ENCODE assay signal across 13 cellular contexts in the genomic region with DNA sequence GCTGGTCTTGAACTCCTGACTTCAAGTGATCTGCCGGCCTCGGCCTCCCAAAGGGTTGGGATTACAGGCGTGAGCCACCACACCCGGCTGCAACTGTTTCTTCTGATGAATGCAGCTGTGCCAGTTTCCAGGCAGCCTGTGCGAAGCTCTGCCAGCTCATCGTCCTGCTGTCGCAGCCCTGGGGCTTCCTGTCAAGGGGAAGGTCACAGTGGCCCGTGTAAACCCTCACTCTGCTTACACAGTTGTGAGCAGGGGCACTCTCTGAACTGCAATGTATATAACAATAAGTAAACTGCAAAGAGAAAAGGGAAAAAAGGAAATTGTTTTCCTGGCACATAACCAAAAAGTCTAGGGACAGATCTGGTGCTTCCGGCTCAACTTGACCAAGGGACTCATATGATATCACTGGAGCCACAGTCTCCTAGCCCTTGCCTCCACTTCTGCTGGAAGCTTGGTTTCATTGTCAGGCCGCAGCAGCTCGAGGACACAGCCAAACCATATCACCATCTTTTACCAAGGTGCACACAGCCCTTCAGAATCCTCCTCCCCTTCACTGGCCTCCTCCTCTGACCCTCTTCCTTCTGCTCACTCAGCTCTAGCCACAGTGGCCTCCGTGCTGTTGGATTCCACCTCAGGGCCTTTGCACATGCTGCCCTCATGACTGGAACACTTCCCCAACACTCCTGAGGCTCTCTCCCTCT. TPM values are rescaled to one million over a fixed set of nuclear protein-coding genes. Genes with fewer than 3 reads are reported as not detected.
DNase-seq lines count a peak whose midpoint lies in the region; ATAC-seq and TF ChIP-seq lines count a peak whose summit lies in the region.
"Had no signal": no experiment of that assay in that cellular context is flagged by ENCODE, and none has a peak within 500 bp of the region (broad histone marks: within the 10 kb centered on the region; RNA-seq: fewer than 3 reads in every experiment).

No MANE protein-coding gene starts in this region.

- no peak overlapping the region for H3K4ac ChIP-seq in mesendoderm (ENCODE audit: low read depth, low read length)

- H2BK15ac ChIP-seq in mesendoderm (replicated peaks; ENCODE audit: low read depth) = no peak overlapping the region

- no peak overlapping the region for H2BK120ac ChIP-seq in mesendoderm (ENCODE audit: low read depth, low read length)

- no peak overlapping the region for H2BK5ac ChIP-seq in mesendoderm (ENCODE audit: low read length)

- H3K27ac ChIP-seq in left lung (peak overlapping the region; percentile 26 to 59), stomach smooth muscle (ENCODE audit: low read length) (peak overlapping the region; percentile 100), mesendoderm (ENCODE audit: low read depth, low read length) (no peak overlapping the region)
- H3K27ac ChIP-seq: colonic mucosa, SJSA1 had no signal

- H3K4me1 ChIP-seq in left lung (peaks cover 11 to 60% of the 10 kb centered on the region in 2 donors), stomach smooth muscle (ENCODE audit: control insufficient read depth, insufficient read depth, low read length) (peaks cover 74% of the 10 kb centered on the region), mesendoderm (ENCODE audit: control insufficient read depth, low read depth, low read length) (peaks cover 12% of the 10 kb centered on the region)

- H3K18ac ChIP-seq in mesendoderm (ENCODE audit: low read length) = no peak overlapping the region

- peaks cover 41% of the 10 kb centered on the region for H3K4me1 Mint-ChIP-seq in activated naive CD4-positive, alpha-beta T cell treated with anti-CD3 and anti-CD28 coated beads for 36 hours (ENCODE audit: low read depth)
- H3K4me1 Mint-ChIP-seq in activated CD8-positive, alpha-beta T cell treated with anti-CD3 and anti-CD28 coated beads, Interleukin-2, amount 10 ng/mL, durations not matched to agents 7 days and 5 days (ENCODE audit: low read depth) = peaks cover 49% of the 10 kb centered on the region

- H3K4me2 ChIP-seq in mesendoderm (ENCODE audit: low read length) = no peak overlapping the region

- no peaks in the 10 kb centered on the region for H3K79me1 ChIP-seq in mesendoderm (ENCODE audit: low read length)

- H3K9me3 ChIP-seq in left lung (no peaks in the 10 kb centered on the region), stomach smooth muscle (ENCODE audit: control insufficient read depth in 2 of 2, low read length in 2 of 2) (no peaks in the 10 kb centered on the region)
- H3K9me3 ChIP-seq: colonic mucosa, SJSA1, tibial nerve had no signal

- no peaks in the 10 kb centered on the region for H3K27me3 ChIP-seq in left lung
- H3K27me3 ChIP-seq in stomach smooth muscle (ENCODE audit: control insufficient read depth in 1 of 2, insufficient read depth in 2 of 2, low read length in 2 of 2) = no peaks in the 10 kb centered on the region
- H3K27me3 ChIP-seq in mesendoderm (ENCODE audit: insufficient read depth, low read length, poor library complexity) = no peaks in the 10 kb centered on the region
- H3K27me3 ChIP-seq: colonic mucosa, SJSA1, tibial nerve had no signal

- intact Hi-C loops in activated naive CD4-positive, alpha-beta T cell treated with anti-CD3 and anti-CD28 coated beads for 36 hours (cut with micrococcal nuclease) = no loop called here
- intact Hi-C loops in left lung (cut with DNase I) = no loop called here

- H3K9ac ChIP-seq in stomach smooth muscle (ENCODE audit: low read length in 2 of 2) = peak overlapping the region; percentile 13 to 14
- no peak overlapping the region for H3K9ac ChIP-seq in mesendoderm (ENCODE audit: low read length)

- H4K8ac ChIP-seq in mesendoderm (ENCODE audit: low read depth, low read length) = no peak overlapping the region

- DNase-seq in activated naive CD4-positive, alpha-beta T cell treated with anti-CD3 and anti-CD28 coated beads for 36 hours = peak; percentile 61
- no peak for DNase-seq in activated naive CD4-positive, alpha-beta T cell treated with anti-CD3 and anti-CD28 coated beads, Interleukin-2, amount 50 U/mL, for 72 hours (ENCODE audit: low spot score in 2 of 2)
- DNase-seq in activated CD8-positive, alpha-beta T cell treated with anti-CD3 and anti-CD28 coated beads, Interleukin-2, amount 10 ng/mL, durations not matched to agents 7 days and 5 days = no peak
- DNase-seq in left lung = peak; percentile 72 to 84
- DNase-seq in mesendoderm = no peak
- DNase-seq: colonic mucosa, NCI-H1092 treated with DMSO at 0.1 percent for 48 hours, NCI-H510A treated with DMSO at 0.1 percent for 48 hours had no signal

- H3K4me3 Mint-ChIP-seq in activated naive CD4-positive, alpha-beta T cell treated with anti-CD3 and anti-CD28 coated beads for 36 hours = no peak overlapping the region
- no peak overlapping the region for H3K4me3 Mint-ChIP-seq in activated CD8-positive, alpha-beta T cell treated with anti-CD3 and anti-CD28 coated beads, Interleukin-2, amount 10 ng/mL, durations not matched to agents 7 days and 5 days

- H3K36me3 ChIP-seq in left lung (no peaks in the 10 kb centered on the region), stomach smooth muscle (ENCODE audit: control insufficient read depth in 2 of 2, insufficient read depth in 2 of 2, low read length in 2 of 2) (no peaks in the 10 kb centered on the region), mesendoderm (ENCODE audit: control insufficient read depth, insufficient read depth, low read length) (no peaks in the 10 kb centered on the region)
- H3K36me3 ChIP-seq: colonic mucosa, SJSA1, tibial nerve had no signal

- no peak overlapping the region for H3K23ac ChIP-seq in mesendoderm (ENCODE audit: low read length)

- H3K56ac ChIP-seq in mesendoderm (ENCODE audit: low read length) = no peak overlapping the region

- H3K36me3 Mint-ChIP-seq in activated naive CD4-positive, alpha-beta T cell treated with anti-CD3 and anti-CD28 coated beads for 36 hours (ENCODE audit: low read depth) = no peaks in the 10 kb centered on the region
- H3K36me3 Mint-ChIP-seq in activated naive CD4-positive, alpha-beta T cell treated with anti-CD3 and anti-CD28 coated beads, Interleukin-2, amount 50 U/mL, for 72 hours = no peaks in the 10 kb centered on the region
- H3K36me3 Mint-ChIP-seq in activated CD8-positive, alpha-beta T cell treated with anti-CD3 and anti-CD28 coated beads, Interleukin-2, amount 10 ng/mL, durations not matched to agents 7 days and 5 days (ENCODE audit: low read depth) = no peaks in the 10 kb centered on the region

- no peak overlapping the region for H3K27ac Mint-ChIP-seq in activated naive CD4-positive, alpha-beta T cell treated with anti-CD3 and anti-CD28 coated beads for 36 hours
- peak overlapping the region in 1 of 2 donors; percentile 31 for H3K27ac Mint-ChIP-seq in activated naive CD4-positive, alpha-beta T cell treated with anti-CD3 and anti-CD28 coated beads, Interleukin-2, amount 50 U/mL, for 72 hours
- H3K27ac Mint-ChIP-seq in activated CD8-positive, alpha-beta T cell treated with anti-CD3 and anti-CD28 coated beads, Interleukin-2, amount 10 ng/mL, durations not matched to agents 7 days and 5 days = peak overlapping the region; percentile 42

- no peaks in the 10 kb centered on the region for H3K27me3 Mint-ChIP-seq in activated naive CD4-positive, alpha-beta T cell treated with anti-CD3 and anti-CD28 coated beads for 36 hours (ENCODE audit: low read depth)
- no peaks in the 10 kb centered on the region for H3K27me3 Mint-ChIP-seq in activated CD8-positive, alpha-beta T cell treated with anti-CD3 and anti-CD28 coated beads, Interleukin-2, amount 10 ng/mL, durations not matched to agents 7 days and 5 days (ENCODE audit: low read depth)

- no peak overlapping the region for H4K5ac ChIP-seq in mesendoderm (ENCODE audit: low read length)

- CTCF ChIA-PET in activated naive CD4-positive, alpha-beta T cell treated with anti-CD3 and anti-CD28 coated beads for 36 hours (lab: Charles Lee) = interaction anchor here (1.4 to 2.3 kb wide), 2 partner anchors 10 to 23 kb away, joined by 5 to 7 read pairs; no protein-coding TSS in a partner anchor
- CTCF ChIA-PET in activated CD8-positive, alpha-beta T cell treated with anti-CD3 and anti-CD28 coated beads, Interleukin-2, amount 10 ng/mL, durations not matched to agents 7 days and 5 days (lab: Charles Lee) = interaction anchor here (1.2 kb wide), 1 partner anchor 24 kb away, joined by 4 read pairs; no protein-coding TSS in a partner anchor

- POLR2A ChIA-PET in activated CD8-positive, alpha-beta T cell treated with anti-CD3 and anti-CD28 coated beads, Interleukin-2, amount 10 ng/mL, durations not matched to agents 7 days and 5 days (lab: Charles Lee) = interaction anchor here (0.5 to 3.6 kb wide), 4 partner anchors 9 to 1725 kb away, joined by 3 to 17 read pairs (median 5); partner anchors contain the start of gene LBR

- no peak for TF ChIP-seq CTCF in left lung (IDR thresholded peaks at IDR 0.05)

- no peak for ATAC-seq in activated naive CD4-positive, alpha-beta T cell treated with anti-CD3 and anti-CD28 coated beads, Interleukin-2, amount 50 U/mL, for 72 hours
- ATAC-seq in activated CD8-positive, alpha-beta T cell treated with anti-CD3 and anti-CD28 coated beads, Interleukin-2, amount 10 ng/mL, durations not matched to agents 7 days and 5 days = no peak
- peak; percentile 38 for ATAC-seq in left lung
- ATAC-seq in GM19463 (IDR thresholded peaks at IDR 0.05; ENCODE audit: unreplicated experiment) = no peak
- no peak for ATAC-seq in GM21390 (IDR thresholded peaks at IDR 0.05; ENCODE audit: unreplicated experiment)

- no peaks in the 10 kb centered on the region for H3K9me3 Mint-ChIP-seq in activated naive CD4-positive, alpha-beta T cell treated with anti-CD3 and anti-CD28 coated beads for 36 hours
- no peaks in the 10 kb centered on the region for H3K9me3 Mint-ChIP-seq in activated naive CD4-positive, alpha-beta T cell treated with anti-CD3 and anti-CD28 coated beads, Interleukin-2, amount 50 U/mL, for 72 hours
- H3K9me3 Mint-ChIP-seq in activated CD8-positive, alpha-beta T cell treated with anti-CD3 and anti-CD28 coated beads, Interleukin-2, amount 10 ng/mL, durations not matched to agents 7 days and 5 days (ENCODE audit: insufficient read depth) = no peaks in the 10 kb centered on the region

- no peaks in the 10 kb centered on the region for H3K79me2 ChIP-seq in mesendoderm (ENCODE audit: control insufficient read depth, insufficient read depth, low read length)

- no CpG with 5 or more reads among the region's 12 CpGs for WGBS in mesendoderm (ENCODE audit: extremely low coverage, insufficient coverage, low lambda C conversion rate)

- H2AK5ac ChIP-seq in mesendoderm (ENCODE audit: low read length) = no peak overlapping the region

- H3K4me3 ChIP-seq in left lung (no peak overlapping the region), stomach smooth muscle (ENCODE audit: low read length in 2 of 2) (no peak overlapping the region), mesendoderm (ENCODE audit: low read length) (no peak overlapping the region)
- H3K4me3 ChIP-seq: colonic mucosa, SJSA1, tibial nerve had no signal

RNA-seq across cellular contexts. Expression of gene LBR, which starts 22.8 kb away (rescaled TPM):
- total RNA-seq in activated naive CD4-positive, alpha-beta T cell treated with anti-CD3 and anti-CD28 coated beads for 36 hours = 100 to 1,000 TPM; 132 to 138 TPM
- 100 to 1,000 TPM; 161 to 174 TPM for total RNA-seq in activated naive CD4-positive, alpha-beta T cell treated with anti-CD3 and anti-CD28 coated beads, Interleukin-2, amount 50 U/mL, for 72 hours
- 100 to 1,000 TPM; 226 to 234 TPM for total RNA-seq in activated CD8-positive, alpha-beta T cell treated with anti-CD3 and anti-CD28 coated beads, Interleukin-2, amount 10 ng/mL, durations not matched to agents 7 days and 5 days
- 10 to 100 TPM; 42.4 to 75.0 TPM for total RNA-seq in left lung
- 189 TPM for polyA plus RNA-seq in mesendoderm (2013, experiment 1 of 2)
- 189 TPM for polyA plus RNA-seq in mesendoderm (2013, experiment 2 of 2)

Comparison
In these comparisons a context has a peak if more than half of its experiments do, and no peak if none do; other contexts are left out.
1. DNase-seq: peak in activated naive CD4-positive, alpha-beta T cell treated with anti-CD3 and anti-CD28 coated beads for 36 hours (single experiment) and left lung (2 of 2); none in activated naive CD4-positive, alpha-beta T cell treated with anti-CD3 and anti-CD28 coated beads, Interleukin-2, amount 50 U/mL, for 72 hours (0 of 2), activated CD8-positive, alpha-beta T cell treated with anti-CD3 and anti-CD28 coated beads, Interleukin-2, amount 10 ng/mL, durations not matched to agents 7 days and 5 days (single experiment) and mesendoderm (single experiment).